In the genomic region with DNA sequence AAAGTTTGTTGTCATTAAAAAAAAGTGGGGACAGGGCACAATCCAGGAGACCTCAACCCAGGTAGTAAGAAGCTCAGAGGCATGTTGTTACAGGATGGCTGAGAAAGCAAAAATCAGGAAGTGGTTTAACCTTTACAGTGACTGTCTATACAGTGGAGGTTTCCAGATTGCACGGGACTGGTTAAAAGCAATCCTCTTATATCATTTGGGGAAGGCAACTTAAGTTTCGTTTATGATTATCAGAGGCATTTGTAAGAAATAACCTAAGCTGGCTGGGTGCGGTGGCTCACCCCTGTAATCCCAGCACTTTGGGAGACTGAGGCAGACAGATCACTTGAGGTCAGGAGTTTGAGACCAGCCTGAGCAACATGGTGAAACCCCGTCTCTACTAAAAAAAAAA, we compare ENCODE assay signal across 7 cellular contexts. TPM values are rescaled to one million over a fixed set of nuclear protein-coding genes. Genes with fewer than 3 reads are reported as not detected.
A peak's percentile ranks its signal among the peaks of the same experiment; 100 is the strongest.
DNase-seq lines count a peak whose midpoint lies in the region; ATAC-seq, FAIRE-seq and TF ChIP-seq lines count a peak whose summit lies in the region.
"Not testable (repeated sequence)": the region's sequence is repeated elsewhere in the genome, so short reads cannot be mapped to it uniquely, and the experiment has no call there.

No MANE protein-coding gene starts in this region.

- H3K4me1 ChIP-seq in DOHH2 (ENCODE audit: control insufficient read depth, low read length) = peaks cover 41% of the 10 kb centered on the region

- not testable (repeated sequence) for H3K4me3 ChIP-seq in DOHH2 (ENCODE audit: low read length); bronchial epithelial cell (ENCODE audit: low read depth, low read length)

- H3K4me2 ChIP-seq in DOHH2 (ENCODE audit: low read length) = 0 out of 2 replicates have a peak overlapping the region, but pooled peaks have one; percentile 15

- POLR2A ChIA-PET in T-cell (lab: Charles Lee) = interaction anchor here in 1 of 2 donors (0.5 to 0.6 kb wide), 3 partner anchors 361 to 621 kb away, joined by 3 to 7 read pairs (median 3); partner anchors contain the start of gene MYPOP

- H3K9me2 ChIP-seq in DOHH2 (replicated peaks; ENCODE audit: control insufficient read depth, low read length) = not testable (repeated sequence)

- not testable (repeated sequence) for TF ChIP-seq CTCF in DOHH2 (IDR thresholded peaks at IDR 0.05; ENCODE audit: low read depth, low read length, poor library complexity, severe bottlenecking); bronchial epithelial cell (IDR thresholded peaks at IDR 0.05; ENCODE audit: insufficient read depth, low read length, severe bottlenecking)

- H4K20me1 ChIP-seq in DOHH2 (ENCODE audit: control insufficient read depth, insufficient read depth, low read depth, low read length) = not testable (repeated sequence)

- peak overlapping the region; percentile 99 for H3K27ac Mint-ChIP-seq in T-cell

- H3F3A ChIP-seq in DOHH2 (ENCODE audit: control insufficient read depth, insufficient read depth) = not testable (repeated sequence)

- not testable (repeated sequence) for H3K36me3 Mint-ChIP-seq in T-cell

- H3K36me3 ChIP-seq in DOHH2 (ENCODE audit: control insufficient read depth, low read length); bronchial epithelial cell (ENCODE audit: control insufficient read depth, insufficient read depth, low read length): not testable (repeated sequence)

- H3K9me3 ChIP-seq in DOHH2 (ENCODE audit: control insufficient read depth, insufficient read depth, low read length) = not testable (repeated sequence)

- peak overlapping the region; percentile 66 to 70 (median 70) for H3K4me3 Mint-ChIP-seq in T-cell

- H3K79me2 ChIP-seq in DOHH2 (ENCODE audit: control insufficient read depth, low read length) = not testable (repeated sequence)

- H3K4me1 Mint-ChIP-seq in T-cell = peaks cover 62 to 68% (median 67%) of the 10 kb centered on the region in 3 donors

- H3K27me3 Mint-ChIP-seq in T-cell = not testable (repeated sequence)

- CTCF ChIA-PET in T-cell (lab: Charles Lee) = interaction anchor here (0.5 to 0.8 kb wide), 7 partner anchors 12 to 1129 kb away, joined by 3 to 9 read pairs (median 3); no protein-coding TSS in a partner anchor

- not testable (repeated sequence) for H3K27me3 ChIP-seq in DOHH2 (ENCODE audit: control insufficient read depth, low read length); bronchial epithelial cell (ENCODE audit: control insufficient read depth, insufficient read depth, low read length)

- H3K27ac ChIP-seq in DOHH2 (ENCODE audit: low read depth, low read length) = not testable (repeated sequence)

- not testable (repeated sequence) for FAIRE-seq in bronchial epithelial cell (lab: Jason Lieb, UNC)

- H3K9me3 Mint-ChIP-seq in T-cell = not testable (repeated sequence)

- peak; percentile 97 to 99 (median 98) for ATAC-seq in T-cell (replicated peaks in 1 of 4)

- peak; percentile 84 for DNase-seq in MV-4-11 (lab: John Stamatoyannopoulos, UW)
- DNase-seq in T-cell = peak in 15 of 34 experiments; percentile 9 to 42 (median 21)
- DNase-seq in activated CD4-positive, alpha-beta T cell treated with anti-CD3 and anti-CD28 coated beads, Interleukin-2, amount 50 U/mL, for 48 hours = peak; percentile 19 to 27
- peak; percentile 67 for DNase-seq in activated effector memory CD4-positive, alpha-beta T cell treated with anti-CD3 and anti-CD28 coated beads, Interleukin-2, amount 50 U/mL, for 16 hours
- peak; percentile 52 for DNase-seq in bronchial epithelial cell (ENCODE audit: low read depth)
- DNase-seq in stimulated activated CD4-positive, alpha-beta T cell treated with anti-CD3 and anti-CD28 coated beads, Interleukin-2, amount 100 ng/mL, for 24 hours = peak; percentile 19 to 26

RNA-seq across cellular contexts. Expression of gene PNMA8B, which starts 27.3 kb away (rescaled TPM):
- total RNA-seq in T-cell (1 to 10 TPM in 1 of 5 donors, under 1 TPM in 4; 0.20 to 1.1 (median 0.44) TPM), bronchial epithelial cell (under 0.01 TPM in 2 replicates)

RNA-seq across cellular contexts. Expression of gene PNMA8A, which starts 51.6 kb away (rescaled TPM):
- 1 to 10 TPM in 1 of 5 donors, under 1 TPM in 2, not detected in 2; 0.15 to 1.1 (median 0.43) TPM for total RNA-seq in T-cell
- 0.79 and 4.2 TPM in 2 replicates for total RNA-seq in bronchial epithelial cell
